In genomic region chr13:51283361-51283760, GRCh38 we compare ENCODE assay signal across 1 cellular context.
TF ChIP-seq lines count a peak whose summit lies in the region.

No MANE protein-coding gene starts in this region.

TF ChIP-seq in GM23338, 12 proteins besides CTCF, POLR2A, EP300 and RAD21 (continued from another document):
- TF ChIP-seq ZNF462 (CRISPR knock-in tag; IDR thresholded peaks at IDR 0.05) (no peak), JUNB (IDR thresholded peaks at IDR 0.05; ENCODE audit: unreplicated experiment) (no peak)
